ENCODE assay signal across 22 cellular contexts in the genomic region with DNA sequence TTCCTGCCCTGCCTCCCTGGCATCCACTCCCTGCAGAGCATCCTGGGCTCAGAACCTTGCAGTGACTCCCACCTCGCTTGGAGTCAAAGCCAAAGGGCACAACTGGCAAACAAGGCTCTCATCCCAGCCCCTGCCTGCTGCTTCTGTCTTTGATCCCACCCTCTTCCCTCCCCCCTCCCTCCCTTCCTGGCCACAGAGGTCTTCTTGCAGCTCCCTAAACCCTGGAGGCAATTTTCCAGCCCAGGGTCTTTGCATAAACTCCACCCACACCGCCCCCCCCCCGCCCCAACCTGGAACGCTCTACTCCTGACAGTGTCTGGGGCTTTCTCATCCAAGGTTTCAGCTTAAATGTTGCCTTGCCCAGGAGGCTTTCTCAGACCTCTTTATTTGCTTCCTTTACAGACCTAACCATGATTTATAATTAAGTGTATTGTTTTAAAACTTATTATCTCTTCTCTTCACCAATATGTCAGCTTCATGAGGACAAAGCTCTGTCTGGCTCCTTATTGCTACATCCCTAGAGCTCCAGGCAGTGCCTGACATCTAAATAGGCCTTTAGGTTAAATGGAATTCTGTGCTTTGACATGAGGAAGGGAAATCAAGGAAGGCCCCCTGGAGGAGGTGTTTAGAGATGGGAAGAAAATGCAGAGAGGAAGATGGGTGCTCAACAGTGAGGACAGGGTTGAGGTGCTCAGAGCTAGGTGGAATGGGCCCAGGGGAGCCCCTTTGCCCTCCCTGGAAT. TPM values are rescaled to one million over a fixed set of nuclear protein-coding genes. Genes with fewer than 3 reads are reported as not detected.
A peak's percentile ranks its signal among the peaks of the same experiment; 100 is the strongest.
DNase-seq lines count a peak whose midpoint lies in the region; ATAC-seq, FAIRE-seq and TF ChIP-seq lines count a peak whose summit lies in the region.
"Had no signal": no experiment of that assay in that cellular context is flagged by ENCODE, and none has a peak within 500 bp of the region (broad histone marks: within the 10 kb centered on the region; RNA-seq: fewer than 3 reads in every experiment).

No MANE protein-coding gene starts in this region.

- no peak overlapping the region for H3K4me3 Mint-ChIP-seq in nephron progenitor cell
- no peak overlapping the region for H3K4me3 Mint-ChIP-seq in natural killer cell treated with Interleukin-12 subunit alpha and Interleukin-12 subunit beta and Interleukin-15 and Interleukin-18, amount 100 ng/mL, for 72 hours
- H3K4me3 Mint-ChIP-seq: activated naive CD4-positive, alpha-beta T cell treated with anti-CD3 and anti-CD28 coated beads, Interleukin-2, amount 50 U/mL, for 24 hours; activated T-cell treated with anti-CD3 and anti-CD28 coated beads, Interleukin-2, amount 50 U/mL, for 24 hours; effector memory CD8-positive, alpha-beta T cell had no signal

- DNase-seq in EH (ENCODE audit: low read depth) (peak; percentile 29), NCI-H69 (lab: John Stamatoyannopoulos, UW) (peak; percentile 67), ecto neural progenitor cell (ENCODE audit: low spot score) (peak; percentile 53), nephron progenitor cell (no peak), NCI-H2227 treated with DMSO at 0.1 percent for 48 hours (lab: John Stamatoyannopoulos, UW) (no peak), D721Med (ENCODE audit: insufficient read length, low spot score) (no peak)
- DNase-seq in stimulated activated CD4-positive, alpha-beta T cell treated with anti-CD3 and anti-CD28 coated beads, Interleukin-4, amount 100 ng/mL, for 1 hour, result no peak
- DNase-seq in natural killer cell treated with Interleukin-12 subunit alpha and Interleukin-12 subunit beta and Interleukin-15 and Interleukin-18, amount 100 ng/mL, for 72 hours (ENCODE audit: low spot score), result no peak
- DNase-seq: activated CD4-positive, alpha-beta T cell treated with anti-CD3 and anti-CD28 coated beads, Interleukin-2, amount 50 U/mL, for 4 hours; activated T-cell treated with anti-CD3 and anti-CD28 coated beads, Interleukin-2, amount 50 U/mL, for 24 hours; BE2C; central memory CD4-positive, alpha-beta T cell; DMS153; effector memory CD8-positive, alpha-beta T cell; hypothalamus; left ventricle myocardium inferior; NCI-H1105 treated with DMSO at 0.1 percent for 48 hours; pancreas; stimulated activated CD4-positive, alpha-beta T cell treated with anti-CD3 and anti-CD28 coated beads, Interleukin-4, amount 100 ng/mL, for 4 hours had no signal

- H3K9me3 Mint-ChIP-seq in nephron progenitor cell, result no peaks in the 10 kb centered on the region
- H3K9me3 Mint-ChIP-seq in natural killer cell treated with Interleukin-12 subunit alpha and Interleukin-12 subunit beta and Interleukin-15 and Interleukin-18, amount 100 ng/mL, for 72 hours, result no peaks in the 10 kb centered on the region
- H3K9me3 Mint-ChIP-seq: activated naive CD4-positive, alpha-beta T cell treated with anti-CD3 and anti-CD28 coated beads, Interleukin-2, amount 50 U/mL, for 24 hours; activated T-cell treated with anti-CD3 and anti-CD28 coated beads, Interleukin-2, amount 50 U/mL, for 24 hours; effector memory CD8-positive, alpha-beta T cell had no signal

- H3K27ac Mint-ChIP-seq in nephron progenitor cell, result peak overlapping the region; percentile 59
- no peak overlapping the region for H3K27ac Mint-ChIP-seq in natural killer cell treated with Interleukin-12 subunit alpha and Interleukin-12 subunit beta and Interleukin-15 and Interleukin-18, amount 100 ng/mL, for 72 hours
- H3K27ac Mint-ChIP-seq: activated naive CD4-positive, alpha-beta T cell treated with anti-CD3 and anti-CD28 coated beads, Interleukin-2, amount 50 U/mL, for 24 hours; activated T-cell treated with anti-CD3 and anti-CD28 coated beads, Interleukin-2, amount 50 U/mL, for 24 hours; effector memory CD8-positive, alpha-beta T cell had no signal

- no peaks in the 10 kb centered on the region for H3K36me3 Mint-ChIP-seq in nephron progenitor cell (ENCODE audit: low read depth)
- no peaks in the 10 kb centered on the region for H3K36me3 Mint-ChIP-seq in natural killer cell treated with Interleukin-12 subunit alpha and Interleukin-12 subunit beta and Interleukin-15 and Interleukin-18, amount 100 ng/mL, for 72 hours
- H3K36me3 Mint-ChIP-seq: activated naive CD4-positive, alpha-beta T cell treated with anti-CD3 and anti-CD28 coated beads, Interleukin-2, amount 50 U/mL, for 24 hours had no signal

- no peak for TF ChIP-seq CTCF in nephron progenitor cell (IDR thresholded peaks at IDR 0.05)
- TF ChIP-seq CTCF in D721Med (IDR thresholded peaks at IDR 0.05; ENCODE audit: insufficient read depth, missing control alignments), result no peak

- no peak for FAIRE-seq in D721Med (lab: Jason Lieb, UNC)
- FAIRE-seq: pancreas, TTC549 had no signal

- H3K27me3 Mint-ChIP-seq in nephron progenitor cell (ENCODE audit: low read depth, poor library complexity), result peaks cover 18% of the 10 kb centered on the region
- peaks cover 2 to 9% of the 10 kb centered on the region in 2 donors for H3K27me3 Mint-ChIP-seq in natural killer cell treated with Interleukin-12 subunit alpha and Interleukin-12 subunit beta and Interleukin-15 and Interleukin-18, amount 100 ng/mL, for 72 hours

- ATAC-seq in natural killer cell treated with Interleukin-12 subunit alpha and Interleukin-12 subunit beta and Interleukin-15 and Interleukin-18, amount 100 ng/mL, for 72 hours, result no peak
- ATAC-seq: effector memory CD8-positive, alpha-beta T cell had no signal

- H3K4me1 Mint-ChIP-seq in nephron progenitor cell, result peaks cover 23% of the 10 kb centered on the region
- peaks cover 0 to 2% of the 10 kb centered on the region in 2 donors for H3K4me1 Mint-ChIP-seq in natural killer cell treated with Interleukin-12 subunit alpha and Interleukin-12 subunit beta and Interleukin-15 and Interleukin-18, amount 100 ng/mL, for 72 hours (ENCODE audit: low read depth in 2 of 2)
- H3K4me1 Mint-ChIP-seq: activated naive CD4-positive, alpha-beta T cell treated with anti-CD3 and anti-CD28 coated beads, Interleukin-2, amount 50 U/mL, for 24 hours had no signal

RNA-seq across cellular contexts. Expression of a gene that starts 37.7 kb away (rescaled TPM):
- total RNA-seq in natural killer cell treated with Interleukin-12 subunit alpha and Interleukin-12 subunit beta and Interleukin-15 and Interleukin-18, amount 100 ng/mL, for 72 hours, result not detected
- total RNA-seq: left ventricle myocardium inferior, pancreas, temporal lobe had no signal

RNA-seq across cellular contexts. Expression of a gene that starts 48.0 kb away (rescaled TPM):
- total RNA-seq in natural killer cell treated with Interleukin-12 subunit alpha and Interleukin-12 subunit beta and Interleukin-15 and Interleukin-18, amount 100 ng/mL, for 72 hours, result not detected

Comparison
In these comparisons a context has a peak if more than half of its experiments do, and no peak if none do; other contexts are left out.
1. DNase-seq: peak in EH (single experiment), NCI-H69 (single experiment) and ecto neural progenitor cell (single experiment); none in nephron progenitor cell (single experiment), stimulated activated CD4-positive, alpha-beta T cell treated with anti-CD3 and anti-CD28 coated beads, Interleukin-4, amount 100 ng/mL, for 1 hour (single experiment), NCI-H2227 treated with DMSO at 0.1 percent for 48 hours (single experiment), natural killer cell treated with Interleukin-12 subunit alpha and Interleukin-12 subunit beta and Interleukin-15 and Interleukin-18, amount 100 ng/mL, for 72 hours (single experiment) and D721Med (single experiment).